ENCODE assay signal across 10 cellular contexts in the genomic region with DNA sequence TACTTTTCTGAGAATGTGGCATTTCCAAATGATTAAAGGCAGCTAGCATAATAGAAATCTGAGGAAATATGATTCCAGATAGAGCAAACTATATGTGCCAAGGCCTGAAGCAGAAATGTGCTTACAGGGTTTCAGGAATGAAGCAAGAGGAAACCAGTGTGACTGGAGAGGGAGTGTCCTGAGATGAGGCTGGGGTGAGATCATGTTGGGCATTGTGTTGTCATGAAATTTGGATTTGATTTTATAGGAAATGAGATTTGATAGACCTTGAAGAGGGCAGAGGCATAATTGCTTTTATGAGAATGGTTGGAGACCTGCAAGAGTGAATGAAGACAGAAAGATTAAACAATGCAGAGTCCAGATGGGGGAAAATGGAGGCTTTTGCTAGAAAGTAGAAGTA.
DNase-seq lines count a peak whose midpoint lies in the region; ATAC-seq and TF ChIP-seq lines count a peak whose summit lies in the region.
"Had no signal": no experiment of that assay in that cellular context is flagged by ENCODE, and none has a peak within 500 bp of the region (broad histone marks: within the 10 kb centered on the region; RNA-seq: fewer than 3 reads in every experiment).

No MANE protein-coding gene starts in this region.

- no peaks in the 10 kb centered on the region for H3K4me1 ChIP-seq in CD8-positive, alpha-beta T cell (ENCODE audit: insufficient read depth, low read length)
- H3K4me1 ChIP-seq in naive thymus-derived CD4-positive, alpha-beta T cell (ENCODE audit: control insufficient read depth in 2 of 2, insufficient read depth in 2 of 2, low read length in 2 of 2), result peaks cover 0 to 10% of the 10 kb centered on the region in 2 donors
- H3K4me1 ChIP-seq: body of pancreas had no signal

- POLR2A ChIA-PET in CD8-positive, alpha-beta T cell (lab: Charles Lee), result interaction anchor here (1.2 kb wide), 1 partner anchor 17 kb away, joined by 3 read pairs; no protein-coding TSS in a partner anchor
- POLR2A ChIA-PET in naive thymus-derived CD4-positive, alpha-beta T cell (lab: Charles Lee), result no interaction called here

- peak; percentile 11 for ATAC-seq in CD8-positive, alpha-beta T cell
- peak; percentile 61 for ATAC-seq in naive thymus-derived CD4-positive, alpha-beta T cell
- ATAC-seq in GM21381 (IDR thresholded peaks at IDR 0.05; ENCODE audit: unreplicated experiment) (no peak), GM18519 (IDR thresholded peaks at IDR 0.05; ENCODE audit: low FRiP score, unreplicated experiment) (no peak)
- ATAC-seq: body of pancreas had no signal

- CTCF ChIA-PET in CD8-positive, alpha-beta T cell (lab: Charles Lee), result no interaction called here
- CTCF ChIA-PET in naive thymus-derived CD4-positive, alpha-beta T cell (lab: Charles Lee), result no interaction called here

- no peak overlapping the region for H3K4me3 Mint-ChIP-seq in CD8-positive, alpha-beta T cell
- no peak overlapping the region for H3K4me3 Mint-ChIP-seq in dendritic cell treated with granulocyte-macrophage colony-stimulating factor and Interleukin-4, amounts not matched to agents 40 ng/mL and 50 ng/mL, for 4 days
- H3K4me3 Mint-ChIP-seq in naive thymus-derived CD4-positive, alpha-beta T cell, result peak overlapping the region in 1 of 10 donors; percentile 32

- peaks cover 13% of the 10 kb centered on the region for H3K4me1 Mint-ChIP-seq in CD8-positive, alpha-beta T cell (ENCODE audit: low read depth)
- H3K4me1 Mint-ChIP-seq in dendritic cell treated with granulocyte-macrophage colony-stimulating factor and Interleukin-4, amounts not matched to agents 40 ng/mL and 50 ng/mL, for 4 days (ENCODE audit: low read depth), result peaks cover 30% of the 10 kb centered on the region
- H3K4me1 Mint-ChIP-seq in naive thymus-derived CD4-positive, alpha-beta T cell, result peaks cover 0 to 14% (median 5%) of the 10 kb centered on the region in 7 donors

- intact Hi-C loops in CD8-positive, alpha-beta T cell (cut with DNase I, micrococcal nuclease), result no loop called here
- intact Hi-C loops in dendritic cell treated with granulocyte-macrophage colony-stimulating factor and Interleukin-4, amounts not matched to agents 40 ng/mL and 50 ng/mL, for 4 days (cut with micrococcal nuclease), result no loop called here
- intact Hi-C loops in naive thymus-derived CD4-positive, alpha-beta T cell (cut with micrococcal nuclease), result no loop called here

- no peaks in the 10 kb centered on the region for H3K9me3 Mint-ChIP-seq in CD8-positive, alpha-beta T cell
- H3K9me3 Mint-ChIP-seq in dendritic cell treated with granulocyte-macrophage colony-stimulating factor and Interleukin-4, amounts not matched to agents 40 ng/mL and 50 ng/mL, for 4 days, result peaks cover 8% of the 10 kb centered on the region
- H3K9me3 Mint-ChIP-seq in naive thymus-derived CD4-positive, alpha-beta T cell, result peaks cover 0 to 6% (median 0%) of the 10 kb centered on the region in 11 donors

- H3K9me3 ChIP-seq in CD8-positive, alpha-beta T cell (ENCODE audit: low read length), result no peaks in the 10 kb centered on the region
- no peaks in the 10 kb centered on the region for H3K9me3 ChIP-seq in naive thymus-derived CD4-positive, alpha-beta T cell (ENCODE audit: control insufficient read depth in 2 of 3, low read length in 3 of 3)
- H3K9me3 ChIP-seq: body of pancreas had no signal

- no peak for TF ChIP-seq POLR2A in NB4 (IDR thresholded peaks at IDR 0.05; ENCODE audit: extremely low read depth, insufficient read length)

- no peaks in the 10 kb centered on the region for H3K36me3 Mint-ChIP-seq in CD8-positive, alpha-beta T cell
- no peaks in the 10 kb centered on the region for H3K36me3 Mint-ChIP-seq in dendritic cell treated with granulocyte-macrophage colony-stimulating factor and Interleukin-4, amounts not matched to agents 40 ng/mL and 50 ng/mL, for 4 days (ENCODE audit: low read depth)
- H3K36me3 Mint-ChIP-seq in naive thymus-derived CD4-positive, alpha-beta T cell, result no peaks in the 10 kb centered on the region

- DNase-seq in CD8-positive, alpha-beta T cell, result no peak
- DNase-seq in NB4 (ENCODE audit: low read depth), result peak; percentile 77
- DNase-seq in naive thymus-derived CD4-positive, alpha-beta T cell, result no peak
- no peak for DNase-seq in activated CD4-positive, alpha-beta T cell treated with anti-CD3 and anti-CD28 coated beads, Interleukin-2, amount 50 U/mL, for 4 hours
- DNase-seq in NCI-H187 treated with DMSO at 0.1 percent for 48 hours (lab: John Stamatoyannopoulos, UW), result no peak
- DNase-seq: RPMI8226 had no signal

- no peak overlapping the region for H3K27ac Mint-ChIP-seq in CD8-positive, alpha-beta T cell
- H3K27ac Mint-ChIP-seq in dendritic cell treated with granulocyte-macrophage colony-stimulating factor and Interleukin-4, amounts not matched to agents 40 ng/mL and 50 ng/mL, for 4 days, result peak overlapping the region; percentile 24
- H3K27ac Mint-ChIP-seq in naive thymus-derived CD4-positive, alpha-beta T cell, result no peak overlapping the region

- no peaks in the 10 kb centered on the region for H3K36me3 ChIP-seq in CD8-positive, alpha-beta T cell (ENCODE audit: insufficient read depth, low read length)
- no peaks in the 10 kb centered on the region for H3K36me3 ChIP-seq in naive thymus-derived CD4-positive, alpha-beta T cell (ENCODE audit: control insufficient read depth in 2 of 3, insufficient read depth in 3 of 3, low read length in 3 of 3)

- no peak for TF ChIP-seq CTCF in CD8-positive, alpha-beta T cell (IDR thresholded peaks at IDR 0.05)
- TF ChIP-seq CTCF in NB4 (IDR thresholded peaks at IDR 0.05; ENCODE audit: low read depth, low read length), result no peak

- H3K4me3 ChIP-seq in CD8-positive, alpha-beta T cell (ENCODE audit: low read depth, low read length), result no peak overlapping the region
- H3K4me3 ChIP-seq in NB4 (ENCODE audit: low read depth, low read length), result peak overlapping the region; percentile 21
- no peak overlapping the region for H3K4me3 ChIP-seq in naive thymus-derived CD4-positive, alpha-beta T cell (ENCODE audit: low read length)
- H3K4me3 ChIP-seq: body of pancreas had no signal

- H3K27me3 Mint-ChIP-seq in CD8-positive, alpha-beta T cell (ENCODE audit: low read depth), result no peaks in the 10 kb centered on the region
- H3K27me3 Mint-ChIP-seq in dendritic cell treated with granulocyte-macrophage colony-stimulating factor and Interleukin-4, amounts not matched to agents 40 ng/mL and 50 ng/mL, for 4 days, result peaks cover 20% of the 10 kb centered on the region
- H3K27me3 Mint-ChIP-seq in naive thymus-derived CD4-positive, alpha-beta T cell, result peaks cover 0 to 8% (median 0%) of the 10 kb centered on the region in 5 donors

- no peaks in the 10 kb centered on the region for H3K27me3 ChIP-seq in CD8-positive, alpha-beta T cell (ENCODE audit: insufficient read depth, low read length)
- no peaks in the 10 kb centered on the region for H3K27me3 ChIP-seq in naive thymus-derived CD4-positive, alpha-beta T cell (ENCODE audit: control insufficient read depth in 2 of 2, insufficient read depth in 2 of 2, low read length in 2 of 2)
- H3K27me3 ChIP-seq: body of pancreas had no signal

- no peak overlapping the region for H3K27ac ChIP-seq in CD8-positive, alpha-beta T cell (ENCODE audit: low read depth, low read length)
- H3K27ac ChIP-seq in naive thymus-derived CD4-positive, alpha-beta T cell (ENCODE audit: low read depth, low read length), result no peak overlapping the region
- H3K27ac ChIP-seq: body of pancreas had no signal

Comparison
In these comparisons a context has a peak if more than half of its experiments do, and no peak if none do; other contexts are left out.
1. ATAC-seq: peak in CD8-positive, alpha-beta T cell (single experiment) and naive thymus-derived CD4-positive, alpha-beta T cell (single experiment); none in GM21381 (single experiment) and GM18519 (single experiment).